In genomic region chr19:18697680-18698079, GRCh38 we compare ENCODE assay signal across 13 cellular contexts. TPM values are rescaled to one million over a fixed set of nuclear protein-coding genes. Genes with fewer than 3 reads are reported as not detected.
DNase-seq lines count a peak whose midpoint lies in the region; ATAC-seq, FAIRE-seq and TF ChIP-seq lines count a peak whose summit lies in the region.
"Had no signal": no experiment of that assay in that cellular context is flagged by ENCODE, and none has a peak within 500 bp of the region (broad histone marks: within the 10 kb centered on the region; RNA-seq: fewer than 3 reads in every experiment).

No MANE protein-coding gene starts in this region.

- BruUV-seq in K562 (replicated peaks; lab: Mats Ljungman, UMichigan) = no TSS peak

- no peaks in the 10 kb centered on the region for H3K9me3 ChIP-seq in K562 (replicated peaks; ENCODE audit: control insufficient read depth, insufficient read depth, low read depth, low read length)
- no peaks in the 10 kb centered on the region for H3K9me3 ChIP-seq in small intestine (ENCODE audit: control insufficient read depth, low read depth)
- H3K9me3 ChIP-seq: ovary, tibial artery had no signal

- no peak overlapping the region for H3K27ac ChIP-seq in K562 (ENCODE audit: extremely low read depth, low read depth, low read length)
- no peak overlapping the region for H3K27ac ChIP-seq in small intestine (ENCODE audit: low read depth in 1 of 2, low read length in 1 of 2)
- H3K27ac ChIP-seq: KMS-11, ovary, tibial artery had no signal

- H3K79me2 ChIP-seq in K562 (ENCODE audit: control insufficient read depth, insufficient read depth, low read length) = peaks cover 7% of the 10 kb centered on the region; the same call in 2 of the 3 replicates

- 44% methylated on average over 3 of the region's 3 CpGs for WGBS in K562 (ENCODE audit: insufficient coverage, low coverage, missing lambda C conversion rate)
- 36 to 71% (median 51%) methylated on average over 3 of the region's 3 CpGs for WGBS in small intestine, 3 donors

- no peak for ATAC-seq in K562
- no peak for ATAC-seq in HG03442 (IDR thresholded peaks at IDR 0.05; ENCODE audit: unreplicated experiment)

- in situ Hi-C loops in K562 (cut with MboI) = no loop called here

- H3K27me3 ChIP-seq in K562 (ENCODE audit: control insufficient read depth in 2 of 2, insufficient read depth in 2 of 2, low read length in 2 of 2) (no peaks in the 10 kb centered on the region), small intestine (ENCODE audit: control insufficient read depth in 2 of 2, insufficient read depth in 2 of 2, low read length in 2 of 2) (no peaks in the 10 kb centered on the region)
- H3K27me3 ChIP-seq: ovary, tibial artery had no signal

- CTCF ChIA-PET in K562 (lab: Yijun Ruan, JAX; ENCODE audit: low intra/inter-chr PET ratio) = no interaction called here

- no peak for FAIRE-seq in K562 (lab: Jason Lieb, UNC)
- FAIRE-seq in small intestine (lab: Jason Lieb, UNC) = no peak

- no peak overlapping the region for H3K4me2 ChIP-seq in K562 (ENCODE audit: insufficient read depth, low read length)
- H3K4me2 ChIP-seq: KMS-11 had no signal

- H3K9ac ChIP-seq in K562 (ENCODE audit: insufficient read depth in 1 of 2, low read depth in 2 of 2, low read length in 2 of 2) = no peak overlapping the region
- H3K9ac ChIP-seq: KMS-11 had no signal

- H3K4me3 ChIP-seq in K562 (no peak overlapping the region), small intestine (ENCODE audit: low read depth in 1 of 2, low read length in 2 of 2) (no peak overlapping the region)
- H3K4me3 ChIP-seq: ovary, tibial artery had no signal

- peaks cover 30% of the 10 kb centered on the region for H4K20me1 ChIP-seq in K562 (replicated peaks; ENCODE audit: control insufficient read depth, insufficient read depth, low read length)

- DNase-seq in NCI-H748 (lab: John Stamatoyannopoulos, UW; ENCODE audit: unreplicated experiment) (peak; percentile 44), NCI-H748 treated with DMSO at 0.1 percent for 48 hours (lab: John Stamatoyannopoulos, UW) (no peak), NCI-H1105 treated with DMSO at 0.1 percent for 48 hours (lab: John Stamatoyannopoulos, UW) (peak; percentile 64), K562 (ENCODE audit: extremely low read depth in 1 of 4, low spot score in 3 of 4) (peak in 1 of 4 experiments; percentile 2), small intestine (peak; percentile 65), GM03348 (ENCODE audit: low spot score) (no peak)
- DNase-seq in activated CD8-positive, alpha-beta memory T cell treated with anti-CD3 and anti-CD28 coated beads, Interleukin-2, amount 50 U/mL, for 4 hours = no peak
- DNase-seq: activated gamma-delta T cell treated with Interleukin-2 at 50 U/mL for 16 hours, NCI-H446 treated with DMSO at 0.1 percent for 48 hours, ovary, tibial artery had no signal

- TF ChIP-seq EP300 in K562 (IDR thresholded peaks at IDR 0.05; ENCODE audit: low read length) = no peak

- POLR2A ChIA-PET in K562 (lab: Yijun Ruan, JAX) = no interaction called here

- no peak for TF ChIP-seq RAD21 in K562 (CRISPR knock-in tag; conservative IDR thresholded peaks at IDR 0.05 in 1 of 2, IDR thresholded peaks at IDR 0.05 in 1 of 2)

- TF ChIP-seq POLR2A in K562 (conservative IDR thresholded peaks at IDR 0.05) = no peak

- no peak for TF ChIP-seq CTCF in K562 (IDR thresholded peaks at IDR 0.05 in 2 of 3, conservative IDR thresholded peaks at IDR 0.05 in 1 of 3; ENCODE audit: insufficient read depth in 2 of 3, low read depth in 1 of 3, low read length in 3 of 3)

- H3K9me1 ChIP-seq in K562 (ENCODE audit: control insufficient read depth, insufficient read depth, low read length) = peaks cover 3% of the 10 kb centered on the region

- peaks cover 17 to 48% of the 10 kb centered on the region in 2 experiments; a peak in 4 of 5 replicates for H3K4me1 ChIP-seq in K562 (replicated peaks in 1 of 2; ENCODE audit: control insufficient read depth in 2 of 2, insufficient read depth in 2 of 2, low read length in 2 of 2)
- peaks cover 0 to 9% of the 10 kb centered on the region in 2 donors for H3K4me1 ChIP-seq in small intestine (ENCODE audit: control insufficient read depth in 2 of 2, insufficient read depth in 1 of 2, low read depth in 1 of 2, low read length in 1 of 2)

- intact Hi-C loops in K562 (cut with micrococcal nuclease) = no loop called here

- H3K36me3 ChIP-seq in K562 (ENCODE audit: control insufficient read depth, insufficient read depth, low read length) (no peaks in the 10 kb centered on the region), small intestine (ENCODE audit: control insufficient read depth in 2 of 2, insufficient read depth in 2 of 2, low read length in 2 of 2) (no peaks in the 10 kb centered on the region)
- H3K36me3 ChIP-seq: ovary, tibial artery had no signal

- no peak overlapping the region for H2AFZ ChIP-seq in K562 (ENCODE audit: low read depth, low read length)

TF ChIP-seq in K562, 482 proteins besides CTCF, POLR2A, EP300 and RAD21:
- peak; percentile 67 for TF ChIP-seq NFIC (IDR thresholded peaks at IDR 0.05)
- no peak for TF ChIP-seq BMI1 (IDR thresholded peaks at IDR 0.05; ENCODE audit: low read length)

RNA-seq across cellular contexts. Expression of gene CRTC1, which starts 14.2 kb away (rescaled TPM):
- 2.4 and 9.1 TPM in 2 replicates for total RNA-seq in K562 (2011; cell fraction: chromatin; rRNA removed; ENCODE audit: low replicate concordance)
- total RNA-seq in K562 (2011; cell fraction: nucleolus; rRNA removed) = 4.7 and 4.8 TPM in 2 replicates
- total RNA-seq in K562 (2011; cell fraction: nucleoplasm; rRNA removed) = 3.3 and 3.7 TPM in 2 replicates
- total RNA-seq in K562 (2014; rRNA removed) (1.5 and 1.6 TPM in 2 replicates), K562 (2014; rRNA removed; fragmentation: Illumina TruSeq; extraction: Trizol) (0.25 and 0.29 TPM in 2 replicates), K562 (2015; rRNA removed; fragmentation: Illumina TruSeq; extraction: Trizol) (0.83 and 1.3 TPM in 2 replicates), K562 (2021) (3.8 and 4.3 TPM in 2 replicates)
- polyA plus RNA-seq in K562 (2011; rRNA removed) (0.36 and 0.47 TPM in 2 replicates), K562 (2014; fragmentation: Illumina TruSeq; extraction: Trizol) (1.2 and 1.7 TPM in 2 replicates), K562 (2014; fragmentation: Nextera tagmentation; extraction: Ambion mirVana) (not detected), K562 (2014; rRNA removed) (1.8 and 2.1 TPM in 2 replicates), small intestine (1 to 10 TPM; 5.8 to 7.3 (median 6.2) TPM)
- polyA plus RNA-seq in K562 (2011; cell fraction: cytosol; rRNA removed) = 0.37 and 0.76 TPM in 2 replicates
- 3.5 and 10.4 TPM in 2 replicates for polyA plus RNA-seq in K562 (2011; cell fraction: nucleus; rRNA removed)
- polyA plus RNA-seq in K562 (2012) = 2.9 and 5.1 TPM in 2 replicates
- 0.15 and 0.49 TPM in 2 replicates for polyA minus RNA-seq in K562 (2011; rRNA and poly(A)+ RNA removed)
- polyA minus RNA-seq in K562 (2011; cell fraction: cytosol; rRNA and poly(A)+ RNA removed) = 0.48 TPM in 1 of 2 replicates, not detected in the other
- polyA minus RNA-seq in K562 (2011; cell fraction: nucleus; rRNA and poly(A)+ RNA removed) = 1.9 and 3.4 TPM in 2 replicates

Comparison
In these comparisons a context has a peak if more than half of its experiments do, and no peak if none do; other contexts are left out.
1. DNase-seq: peak in NCI-H748 (single experiment), NCI-H1105 treated with DMSO at 0.1 percent for 48 hours (single experiment) and small intestine (single experiment); none in NCI-H748 treated with DMSO at 0.1 percent for 48 hours (single experiment), activated CD8-positive, alpha-beta memory T cell treated with anti-CD3 and anti-CD28 coated beads, Interleukin-2, amount 50 U/mL, for 4 hours (single experiment) and GM03348 (single experiment).